Comparison of ENCODE assay signal across 1 cellular context in the genomic region with DNA sequence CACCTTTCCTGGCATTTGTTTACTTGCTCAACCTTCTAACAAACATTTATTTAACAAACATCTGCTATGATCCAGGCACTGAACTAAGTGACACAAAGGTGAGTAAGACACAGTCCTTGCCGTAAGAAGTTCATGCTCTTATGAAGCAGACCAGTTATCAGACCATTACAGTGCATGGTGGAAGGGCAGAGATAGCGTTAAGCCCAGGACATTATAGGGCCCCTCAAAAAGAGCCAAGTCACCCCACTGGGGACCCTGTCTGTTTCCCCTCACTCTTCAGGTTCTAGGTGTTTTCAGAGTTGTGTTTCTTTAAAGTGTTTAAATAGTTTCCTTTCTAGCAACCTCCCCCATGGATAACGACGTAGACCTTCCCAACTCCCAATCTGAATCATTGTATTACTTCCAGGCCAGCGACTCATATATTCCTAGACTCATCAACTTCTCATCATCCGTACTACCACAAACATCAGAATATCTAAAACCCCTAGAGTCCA.
TF ChIP-seq lines count a peak whose summit lies in the region.

No MANE protein-coding gene starts in this region.

TF ChIP-seq in K562, 482 proteins besides CTCF, POLR2A, EP300 and RAD21 (continued from another document and continues in another):
- TF ChIP-seq RREB1 (CRISPR knock-in tag; IDR thresholded peaks at IDR 0.05): no peak
- no peak for TF ChIP-seq PHF21A (IDR thresholded peaks at IDR 0.05; ENCODE audit: borderline replicate concordance, low read depth)
- TF ChIP-seq AFF4 (CRISPR knock-in tag; IDR thresholded peaks at IDR 0.05): no peak
- TF ChIP-seq ETV1 (tag; conservative IDR thresholded peaks at IDR 0.05; ENCODE audit: low read depth): no peak
- no peak for TF ChIP-seq PCBP1 (IDR thresholded peaks at IDR 0.05; ENCODE audit: low read depth, low read length, poor library complexity, severe bottlenecking)
- TF ChIP-seq ZNF23 (CRISPR knock-in tag; IDR thresholded peaks at IDR 0.05): no peak
- 0 out of 2 replicates have a peak, but pooled peaks have one; percentile 10 for TF ChIP-seq ZKSCAN1 (IDR thresholded peaks at IDR 0.05; ENCODE audit: low read depth, low read length)
- TF ChIP-seq KAT2B (IDR thresholded peaks at IDR 0.05; ENCODE audit: low read depth, low read length): no peak
- TF ChIP-seq ZBTB1 (CRISPR knock-in tag; IDR thresholded peaks at IDR 0.05; ENCODE audit: borderline replicate concordance, low read depth): no peak
- no peak for TF ChIP-seq WHSC1 (IDR thresholded peaks at IDR 0.05; ENCODE audit: low read length)
- TF ChIP-seq NFIX (CRISPR knock-in tag; IDR thresholded peaks at IDR 0.05; ENCODE audit: low read depth): no peak
- peak in 1 of 2 experiments; percentile 65; a peak in 1 of 4 replicates for TF ChIP-seq FOXK2 (conservative IDR thresholded peaks at IDR 0.05 in 1 of 2, IDR thresholded peaks at IDR 0.05 in 1 of 2; ENCODE audit: low read depth in 2 of 2)
- no peak for TF ChIP-seq KDM2B (CRISPR knock-in tag; IDR thresholded peaks at IDR 0.05)
- no peak for TF ChIP-seq KDM5B (IDR thresholded peaks at IDR 0.05; ENCODE audit: insufficient replicate concordance, low read depth, low read length)
- TF ChIP-seq MAZ (CRISPR knock-in tag; conservative IDR thresholded peaks at IDR 0.05 in 1 of 2, IDR thresholded peaks at IDR 0.05 in 1 of 2): peak in 1 of 2 experiments; percentile 26; a peak in 1 of 4 replicates
- no peak; the same call in 1 of the 2 replicates for TF ChIP-seq CHAMP1 (IDR thresholded peaks at IDR 0.05)
- TF ChIP-seq ZNF384 (IDR thresholded peaks at IDR 0.05; ENCODE audit: low read depth, low read length): no peak
- peak; percentile 89 for TF ChIP-seq MTA2 (IDR thresholded peaks at IDR 0.05; ENCODE audit: low read depth)
- TF ChIP-seq RCOR1 (IDR thresholded peaks at IDR 0.05; ENCODE audit: borderline replicate concordance in 1 of 2, low read depth in 2 of 2, low read length in 2 of 2): 0 out of 4 replicates have a peak, but pooled peaks of 1 of the 2 experiments have one; percentile 48
- no peak for TF ChIP-seq ZNF431 (CRISPR knock-in tag; IDR thresholded peaks at IDR 0.05)
- 0 out of 2 replicates have a peak, but pooled peaks have one; percentile 50 for TF ChIP-seq NFATC3 (IDR thresholded peaks at IDR 0.05)
- TF ChIP-seq ZNF57 (CRISPR knock-in tag; IDR thresholded peaks at IDR 0.05): no peak
- TF ChIP-seq NONO (IDR thresholded peaks at IDR 0.05; ENCODE audit: low read depth in 2 of 2, low read length in 1 of 2): no peak
- no peak for TF ChIP-seq GABPB1 (CRISPR knock-in tag; IDR thresholded peaks at IDR 0.05)
- TF ChIP-seq ZNF174 (CRISPR knock-in tag; IDR thresholded peaks at IDR 0.05): no peak
- no peak for TF ChIP-seq RHOXF2B (CRISPR knock-in tag; conservative IDR thresholded peaks at IDR 0.05)
- TF ChIP-seq FOXJ3 (CRISPR knock-in tag; IDR thresholded peaks at IDR 0.05): no peak
- TF ChIP-seq ZNF76 (CRISPR knock-in tag; IDR thresholded peaks at IDR 0.05; ENCODE audit: borderline replicate concordance): no peak
- TF ChIP-seq, protein P1, sequence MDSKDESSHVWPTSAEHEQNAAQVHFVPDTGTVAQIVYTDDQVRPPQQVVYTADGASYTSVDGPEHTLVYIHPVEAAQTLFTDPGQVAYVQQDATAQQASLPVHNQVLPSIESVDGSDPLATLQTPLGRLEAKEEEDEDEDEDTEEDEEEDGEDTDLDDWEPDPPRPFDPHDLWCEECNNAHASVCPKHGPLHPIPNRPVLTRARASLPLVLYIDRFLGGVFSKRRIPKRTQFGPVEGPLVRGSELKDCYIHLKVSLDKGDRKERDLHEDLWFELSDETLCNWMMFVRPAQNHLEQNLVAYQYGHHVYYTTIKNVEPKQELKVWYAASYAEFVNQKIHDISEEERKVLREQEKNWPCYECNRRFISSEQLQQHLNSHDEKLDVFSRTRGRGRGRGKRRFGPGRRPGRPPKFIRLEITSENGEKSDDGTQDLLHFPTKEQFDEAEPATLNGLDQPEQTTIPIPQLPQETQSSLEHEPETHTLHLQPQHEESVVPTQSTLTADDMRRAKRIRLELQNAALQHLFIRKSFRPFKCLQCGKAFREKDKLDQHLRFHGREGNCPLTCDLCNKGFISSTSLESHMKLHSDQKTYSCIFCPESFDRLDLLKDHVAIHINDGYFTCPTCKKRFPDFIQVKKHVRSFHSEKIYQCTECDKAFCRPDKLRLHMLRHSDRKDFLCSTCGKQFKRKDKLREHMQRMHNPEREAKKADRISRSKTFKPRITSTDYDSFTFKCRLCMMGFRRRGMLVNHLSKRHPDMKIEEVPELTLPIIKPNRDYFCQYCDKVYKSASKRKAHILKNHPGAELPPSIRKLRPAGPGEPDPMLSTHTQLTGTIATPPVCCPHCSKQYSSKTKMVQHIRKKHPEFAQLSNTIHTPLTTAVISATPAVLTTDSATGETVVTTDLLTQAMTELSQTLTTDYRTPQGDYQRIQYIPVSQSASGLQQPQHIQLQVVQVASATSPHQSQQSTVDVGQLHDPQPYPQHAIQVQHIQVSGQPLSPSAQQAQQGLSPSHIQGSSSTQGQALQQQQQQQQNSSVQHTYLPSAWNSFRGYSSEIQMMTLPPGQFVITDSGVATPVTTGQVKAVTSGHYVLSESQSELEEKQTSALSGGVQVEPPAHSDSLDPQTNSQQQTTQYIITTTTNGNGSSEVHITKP (IDR thresholded peaks at IDR 0.05; ENCODE audit: partially characterized antibody): peak; percentile 97
- TF ChIP-seq TFAM (CRISPR knock-in tag; conservative IDR thresholded peaks at IDR 0.05): no peak
- TF ChIP-seq HCFC1 (IDR thresholded peaks at IDR 0.05; ENCODE audit: low read depth, low read length): no peak
- no peak for TF ChIP-seq BCL6 (CRISPR knock-in tag; IDR thresholded peaks at IDR 0.05)
- TF ChIP-seq ZKSCAN8 (CRISPR knock-in tag; IDR thresholded peaks at IDR 0.05): no peak
- TF ChIP-seq ZNF696 (CRISPR knock-in tag; conservative IDR thresholded peaks at IDR 0.05): no peak
- no peak for TF ChIP-seq CREB3 (tag; conservative IDR thresholded peaks at IDR 0.05; ENCODE audit: low read depth)
- TF ChIP-seq SAP30 (IDR thresholded peaks at IDR 0.05; ENCODE audit: borderline replicate concordance, insufficient read depth, low read depth, low read length, poor library complexity, severe bottlenecking): no peak
- TF ChIP-seq, protein P2, sequence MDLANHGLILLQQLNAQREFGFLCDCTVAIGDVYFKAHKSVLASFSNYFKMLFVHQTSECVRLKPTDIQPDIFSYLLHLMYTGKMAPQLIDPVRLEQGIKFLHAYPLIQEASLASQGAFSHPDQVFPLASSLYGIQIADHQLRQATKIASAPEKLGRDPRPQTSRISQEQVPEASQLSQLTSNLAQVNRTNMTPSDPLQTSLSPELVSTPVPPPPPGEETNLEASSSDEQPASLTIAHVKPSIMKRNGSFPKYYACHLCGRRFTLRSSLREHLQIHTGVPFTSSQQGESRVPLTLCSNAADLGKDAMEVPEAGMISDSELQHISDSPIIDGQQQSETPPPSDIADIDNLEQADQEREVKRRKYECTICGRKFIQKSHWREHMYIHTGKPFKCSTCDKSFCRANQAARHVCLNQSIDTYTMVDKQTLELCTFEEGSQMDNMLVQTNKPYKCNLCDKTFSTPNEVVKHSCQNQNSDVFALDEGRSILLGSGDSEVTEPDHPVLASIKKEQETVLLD (IDR thresholded peaks at IDR 0.05): peak; percentile 74; the same call in 1 of the 2 replicates
- TF ChIP-seq FOXA3 (CRISPR knock-in tag; conservative IDR thresholded peaks at IDR 0.05 in 1 of 2, IDR thresholded peaks at IDR 0.05 in 1 of 2): no peak
- no peak for TF ChIP-seq CEBPG (CRISPR knock-in tag; IDR thresholded peaks at IDR 0.05)
- no peak for TF ChIP-seq CEBPG (tag; conservative IDR thresholded peaks at IDR 0.05 in 1 of 2, IDR thresholded peaks at IDR 0.05 in 1 of 2)
- no peak for TF ChIP-seq KLF13 (tag; IDR thresholded peaks at IDR 0.05; ENCODE audit: borderline replicate concordance, low read depth)
- TF ChIP-seq, protein P3, sequence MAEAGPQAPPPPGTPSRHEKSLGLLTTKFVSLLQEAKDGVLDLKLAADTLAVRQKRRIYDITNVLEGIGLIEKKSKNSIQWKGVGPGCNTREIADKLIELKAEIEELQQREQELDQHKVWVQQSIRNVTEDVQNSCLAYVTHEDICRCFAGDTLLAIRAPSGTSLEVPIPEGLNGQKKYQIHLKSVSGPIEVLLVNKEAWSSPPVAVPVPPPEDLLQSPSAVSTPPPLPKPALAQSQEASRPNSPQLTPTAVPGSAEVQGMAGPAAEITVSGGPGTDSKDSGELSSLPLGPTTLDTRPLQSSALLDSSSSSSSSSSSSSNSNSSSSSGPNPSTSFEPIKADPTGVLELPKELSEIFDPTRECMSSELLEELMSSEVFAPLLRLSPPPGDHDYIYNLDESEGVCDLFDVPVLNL (CRISPR knock-in tag; IDR thresholded peaks at IDR 0.05; ENCODE audit: low read depth): no peak
